ENCODE assay signal across 25 cellular contexts in genomic region chr19:30629086-30629485, GRCh38.
"Had no signal": no experiment of that assay in that cellular context is flagged by ENCODE, and none has a peak within 500 bp of the region (broad histone marks: within the 10 kb centered on the region; RNA-seq: fewer than 3 reads in every experiment).

No MANE protein-coding gene starts in this region.

- DNase-seq: islet precursor cell; left ventricle myocardium inferior; mesendoderm; naive B cell; natural killer cell; nephron progenitor cell; ovary; retina; right cardiac atrium; stimulated activated CD4-positive, alpha-beta T cell treated with anti-CD3 and anti-CD28 coated beads, Interleukin-12 subunit alpha, Interleukin-12 subunit beta, amount 100 ng/mL, for 4 hours; stimulated activated CD4-positive, alpha-beta T cell treated with anti-CD3 and anti-CD28 coated beads, Interleukin-15, amount 100 ng/mL, for 24 hours; stimulated activated CD4-positive, alpha-beta T cell treated with anti-CD3 and anti-CD28 coated beads, Interleukin-2, amount 100 ng/mL, for 24 hours; stimulated activated CD4-positive, alpha-beta T cell treated with anti-CD3 and anti-CD28 coated beads, Interleukin-4, amount 100 ng/mL, for 1 hour; stimulated activated naive B cell treated with anti-CD40 and anti-IgM and Interleukin-4, amounts not matched to agents 10 μg/mL and 1 μg/mL and 100 μg/mL, for 72 hours; stimulated activated naive CD8-positive, alpha-beta T cell treated with anti-CD3 and anti-CD28 coated beads, Interleukin-15, Interleukin-2, amounts not matched to agents 100 U/mL and 50 U/mL, for 24 hours; stomach; testis; thyroid gland; transverse colon; upper lobe of left lung had no signal

- H3K27me3 Mint-ChIP-seq: naive B cell; stimulated activated naive B cell treated with anti-CD40 and anti-IgM and Interleukin-4, amounts not matched to agents 10 μg/mL and 1 μg/mL and 100 μg/mL, for 72 hours had no signal

- H3K36me3 Mint-ChIP-seq: mesothelial cell of epicardium; natural killer cell; stimulated activated naive B cell treated with anti-CD40 and anti-IgM and Interleukin-4, amounts not matched to agents 10 μg/mL and 1 μg/mL and 100 μg/mL, for 72 hours had no signal

- H3K27ac Mint-ChIP-seq: mesothelial cell of epicardium; natural killer cell; nephron progenitor cell; stimulated activated naive B cell treated with anti-CD40 and anti-IgM and Interleukin-4, amounts not matched to agents 10 μg/mL and 1 μg/mL and 100 μg/mL, for 72 hours had no signal

- H3K4me3 Mint-ChIP-seq: mesothelial cell of epicardium; naive B cell; natural killer cell; nephron progenitor cell; stimulated activated naive B cell treated with anti-CD40 and anti-IgM and Interleukin-4, amounts not matched to agents 10 μg/mL and 1 μg/mL and 100 μg/mL, for 72 hours had no signal

- H3K9me3 Mint-ChIP-seq: natural killer cell had no signal

- H3K4me1 ChIP-seq: left ventricle myocardium inferior, prostate gland, stomach, thyroid gland, transverse colon, upper lobe of left lung, vagina had no signal

- H3K4me1 Mint-ChIP-seq: naive B cell; natural killer cell; stimulated activated naive B cell treated with anti-CD40 and anti-IgM and Interleukin-4, amounts not matched to agents 10 μg/mL and 1 μg/mL and 100 μg/mL, for 72 hours had no signal

- H3K4me3 ChIP-seq: left ventricle myocardium inferior, lung, ovary, prostate gland, skin epidermis, stomach, testis, thyroid gland, transverse colon, upper lobe of left lung, vagina had no signal

- H3K36me3 ChIP-seq: left ventricle myocardium inferior, ovary, prostate gland, stomach, thyroid gland, transverse colon, upper lobe of left lung, vagina had no signal

- H3K9me3 ChIP-seq: ovary, prostate gland, testis, thyroid gland, transverse colon, vagina had no signal

- H3K27ac ChIP-seq: left ventricle myocardium inferior, ovary, prostate gland, skin epidermis, stomach, testis, thyroid gland, transverse colon, upper lobe of left lung, vagina had no signal
